Comparison of ENCODE assay signal across 15 cellular contexts in genomic region chr2:134362152-134362653, GRCh38.
"Had no signal": no experiment of that assay in that cellular context is flagged by ENCODE, and none has a peak within 500 bp of the region (broad histone marks: within the 10 kb centered on the region; RNA-seq: fewer than 3 reads in every experiment).

No MANE protein-coding gene starts in this region.

- H3K4me3 Mint-ChIP-seq: activated CD4-positive, alpha-beta T cell treated with anti-CD3 and anti-CD28 coated beads for 36 hours; activated naive CD4-positive, alpha-beta T cell treated with anti-CD3 and anti-CD28 coated beads, Interleukin-2, amount 10 ng/mL, durations not matched to agents 7 days and 5 days; dendritic cell treated with granulocyte-macrophage colony-stimulating factor and Interleukin-4, amounts not matched to agents 40 ng/mL and 50 ng/mL, for 4 days; endodermal cell; nephron progenitor cell; type B pancreatic cell had no signal

- H3K9me3 ChIP-seq: body of pancreas, esophagus muscularis mucosa, psoas muscle had no signal

- H3K9me3 Mint-ChIP-seq: activated naive CD4-positive, alpha-beta T cell treated with anti-CD3 and anti-CD28 coated beads, Interleukin-2, amount 10 ng/mL, durations not matched to agents 7 days and 5 days; dendritic cell treated with granulocyte-macrophage colony-stimulating factor and Interleukin-4, amounts not matched to agents 40 ng/mL and 50 ng/mL, for 4 days; endodermal cell; nephron progenitor cell; type B pancreatic cell had no signal

- DNase-seq: activated CD4-positive, alpha-beta T cell treated with anti-CD3 and anti-CD28 coated beads for 36 hours; activated CD8-positive, alpha-beta memory T cell treated with anti-CD3 and anti-CD28 coated beads for 24 hours; activated naive CD4-positive, alpha-beta T cell treated with anti-CD3 and anti-CD28 coated beads, Interleukin-2, amount 10 ng/mL, durations not matched to agents 7 days and 5 days; body of pancreas; cerebellar nuclear complex; endodermal cell; mammary epithelial cell; nephron progenitor cell; psoas muscle; stimulated activated CD4-positive, alpha-beta T cell treated with anti-CD3 and anti-CD28 coated beads, Interleukin-12 subunit alpha, Interleukin-12 subunit beta, amount 100 ng/mL, for 4 hours; stimulated activated naive CD4-positive, alpha-beta T cell; T-helper 9 cell had no signal

- H3K27me3 Mint-ChIP-seq: activated CD4-positive, alpha-beta T cell treated with anti-CD3 and anti-CD28 coated beads for 36 hours; activated naive CD4-positive, alpha-beta T cell treated with anti-CD3 and anti-CD28 coated beads, Interleukin-2, amount 10 ng/mL, durations not matched to agents 7 days and 5 days; dendritic cell treated with granulocyte-macrophage colony-stimulating factor and Interleukin-4, amounts not matched to agents 40 ng/mL and 50 ng/mL, for 4 days; type B pancreatic cell had no signal

- H3K4me3 ChIP-seq: body of pancreas, esophagus muscularis mucosa, psoas muscle had no signal

- H3K27ac ChIP-seq: esophagus muscularis mucosa, psoas muscle had no signal

- H3K27me3 ChIP-seq: body of pancreas, esophagus muscularis mucosa had no signal

- H3K27ac Mint-ChIP-seq: activated CD4-positive, alpha-beta T cell treated with anti-CD3 and anti-CD28 coated beads for 36 hours; activated naive CD4-positive, alpha-beta T cell treated with anti-CD3 and anti-CD28 coated beads, Interleukin-2, amount 10 ng/mL, durations not matched to agents 7 days and 5 days; dendritic cell treated with granulocyte-macrophage colony-stimulating factor and Interleukin-4, amounts not matched to agents 40 ng/mL and 50 ng/mL, for 4 days; endodermal cell; type B pancreatic cell had no signal
